1 cellular context compared by ENCODE assay signal in genomic region chr16:31157136-31157535, GRCh38.
TF ChIP-seq lines count a peak whose summit lies in the region.

No MANE protein-coding gene starts in this region.

TF ChIP-seq in endothelial cell of umbilical vein, 7 proteins besides CTCF, POLR2A, EP300 and RAD21:
- TF ChIP-seq POLR2AphosphoS5 (IDR thresholded peaks at IDR 0.05; ENCODE audit: insufficient read depth, low read depth, low read length), result no peak
- TF ChIP-seq EZH2 (IDR thresholded peaks at IDR 0.05; ENCODE audit: borderline replicate concordance, low read depth, low read length, severe bottlenecking), result no peak
- TF ChIP-seq GATA2 (IDR thresholded peaks at IDR 0.05; ENCODE audit: insufficient read depth, insufficient read length, low read depth, low read length), result no peak
- no peak for TF ChIP-seq FOS (IDR thresholded peaks at IDR 0.05; ENCODE audit: borderline replicate concordance, insufficient read depth, low read length)
- TF ChIP-seq MYC (IDR thresholded peaks at IDR 0.05; ENCODE audit: low read depth, low read length), result no peak
- TF ChIP-seq JUN (IDR thresholded peaks at IDR 0.05; ENCODE audit: borderline replicate concordance, insufficient read depth, insufficient read length, low read depth), result no peak
- TF ChIP-seq MAX (IDR thresholded peaks at IDR 0.05; ENCODE audit: insufficient read depth, insufficient read length), result no peak
